In genomic region chr6:98825602-98826230, GRCh38 we compare ENCODE assay signal across 27 cellular contexts. TPM values are rescaled to one million over a fixed set of nuclear protein-coding genes. Genes with fewer than 3 reads are reported as not detected.
DNase-seq lines count a peak whose midpoint lies in the region.
"Had no signal": no experiment of that assay in that cellular context is flagged by ENCODE, and none has a peak within 500 bp of the region (broad histone marks: within the 10 kb centered on the region; RNA-seq: fewer than 3 reads in every experiment).

No MANE protein-coding gene starts in this region.

- H3K27me3 ChIP-seq in ectodermal cell (ENCODE audit: control insufficient read depth, insufficient read depth, low read length, poor library complexity, severe bottlenecking), result peaks cover 87% of the 10 kb centered on the region

- 1 to 2% methylated on average over 19 of the region's 19 CpGs for WGBS in ectodermal cell, 2 experiments
- 3 to 4% methylated on average over 10 to 12 of the region's 19 CpGs for WGBS in mesodermal cell (ENCODE audit: insufficient coverage in 2 of 2), 2 experiments

- H3K4me1 ChIP-seq in ectodermal cell (ENCODE audit: control insufficient read depth, insufficient read depth, low read length) (peaks cover 40% of the 10 kb centered on the region), mesodermal cell (ENCODE audit: control insufficient read depth, insufficient read depth, low read length, poor library complexity, severe bottlenecking) (peaks cover 16% of the 10 kb centered on the region)
- H3K4me1 ChIP-seq: prostate gland had no signal

- no peak overlapping the region for H3K9ac ChIP-seq in SK-N-MC (ENCODE audit: insufficient read length)
- H3K9ac ChIP-seq: KMS-11 had no signal

- no peak overlapping the region for H3K27ac ChIP-seq in SK-N-MC
- no peak overlapping the region for H3K27ac ChIP-seq in ectodermal cell (ENCODE audit: insufficient read depth, low read depth, low read length, poor library complexity, severe bottlenecking)
- no peak overlapping the region for H3K27ac ChIP-seq in mesodermal cell (ENCODE audit: low read depth, low read length, severe bottlenecking)
- H3K27ac ChIP-seq: esophagus squamous epithelium, gastroesophageal sphincter, KMS-11, left lung, neutrophil, prostate gland, suprapubic skin had no signal

- H3K9me3 ChIP-seq in SK-N-MC (ENCODE audit: low read depth, low read length), result no peaks in the 10 kb centered on the region
- H3K9me3 ChIP-seq in ectodermal cell (ENCODE audit: control insufficient read depth, low read length), result no peaks in the 10 kb centered on the region
- H3K9me3 ChIP-seq in mesodermal cell (ENCODE audit: control insufficient read depth, low read length), result no peaks in the 10 kb centered on the region
- H3K9me3 ChIP-seq: esophagus squamous epithelium, gastroesophageal sphincter, HAP-1, left lung, neutrophil, prostate gland, suprapubic skin had no signal

- H3K36me3 ChIP-seq in SK-N-MC (ENCODE audit: insufficient read depth, low read length), result no peaks in the 10 kb centered on the region
- H3K36me3 ChIP-seq in ectodermal cell (ENCODE audit: control insufficient read depth, insufficient read depth, low read length), result no peaks in the 10 kb centered on the region
- no peaks in the 10 kb centered on the region for H3K36me3 ChIP-seq in mesodermal cell (ENCODE audit: control insufficient read depth, insufficient read depth, low read length)
- H3K36me3 ChIP-seq: esophagus squamous epithelium, gastroesophageal sphincter, HAP-1, left lung, neutrophil, prostate gland, suprapubic skin had no signal

- H3K4me3 ChIP-seq in SK-N-MC, result peak overlapping the region; percentile 70
- H3K4me3 ChIP-seq in ectodermal cell (ENCODE audit: insufficient read depth, low read depth, low read length), result peak overlapping the region; percentile 50
- H3K4me3 ChIP-seq in mesodermal cell (ENCODE audit: extremely low read depth, insufficient read depth, low read length, poor library complexity, severe bottlenecking), result peak overlapping the region; percentile 43
- H3K4me3 ChIP-seq: esophagus squamous epithelium, gastroesophageal sphincter, left lung, prostate gland had no signal

- DNase-seq in SK-N-MC (ENCODE audit: low read depth, low spot score) (no peak), superior temporal gyrus (ENCODE audit: extremely low spot score) (peak; percentile 19), NCI-H2227 (lab: John Stamatoyannopoulos, UW; ENCODE audit: unreplicated experiment) (no peak), NOMO-1 (lab: John Stamatoyannopoulos, UW; ENCODE audit: unreplicated experiment in 2 of 2) (no peak), NCI-H446 (lab: John Stamatoyannopoulos, UW) (no peak)
- DNase-seq: activated CD4-positive, alpha-beta T cell treated with anti-CD3 and anti-CD28 coated beads for 48 hours; activated CD8-positive, alpha-beta memory T cell treated with anti-CD3 and anti-CD28 coated beads, Interleukin-2, amount 10 ng/mL, durations not matched to agents 7 days and 5 days; activated naive CD8-positive, alpha-beta T cell treated with anti-CD3 and anti-CD28 coated beads for 36 hours; CD4-positive, alpha-beta memory T cell; DMS153; esophagus squamous epithelium; GDM1; MV-4-11; NCI-H1694; NCI-H774; PC-3; Right ventricle myocardium superior; T-cell had no signal

RNA-seq across cellular contexts. Expression of gene POU3F2, which starts 8.7 kb away (rescaled TPM):
- polyA plus RNA-seq in ectodermal cell (2013, experiment 1 of 4), result 30.1 TPM
- 34.8 TPM for polyA plus RNA-seq in ectodermal cell (2013, experiment 2 of 4)
- polyA plus RNA-seq in ectodermal cell (2013, experiment 3 of 4), result 34.7 TPM
- polyA plus RNA-seq in ectodermal cell (2013, experiment 4 of 4), result 38.9 TPM
- polyA plus RNA-seq in mesodermal cell (2013, experiment 1 of 2), result 5.0 TPM
- 3.8 TPM for polyA plus RNA-seq in mesodermal cell (2013, experiment 2 of 2)
- polyA plus RNA-seq: CD4-positive, alpha-beta memory T cell had no signal
